In the genomic region with DNA sequence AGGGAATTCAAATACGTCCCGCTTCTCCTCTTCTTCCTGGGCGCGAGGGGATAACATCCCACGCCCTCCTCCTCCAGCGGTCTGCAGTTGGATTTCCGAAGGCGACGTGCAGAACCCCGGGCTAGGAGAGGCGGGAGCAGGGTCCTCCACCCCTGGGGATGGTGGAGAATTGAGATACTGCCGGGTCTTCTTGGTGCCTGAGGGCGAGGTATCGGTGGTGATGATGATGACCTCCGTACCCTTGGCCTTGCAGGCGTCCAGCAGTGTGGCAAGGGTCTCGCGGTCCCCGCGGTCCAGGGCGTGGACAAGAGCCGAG, we compare ENCODE assay signal across 8 cellular contexts. TPM values are rescaled to one million over a fixed set of nuclear protein-coding genes. Genes with fewer than 3 reads are reported as not detected.
A peak's percentile ranks its signal among the peaks of the same experiment; 100 is the strongest.
DNase-seq lines count a peak whose midpoint lies in the region; ATAC-seq and TF ChIP-seq lines count a peak whose summit lies in the region.

No MANE protein-coding gene starts in this region.

- WGBS in right lobe of liver (ENCODE audit: insufficient coverage, low coverage, low lambda C conversion rate, missing lambda C conversion rate), result 0% methylated on average over 3 of the region's 22 CpGs

- H3K4me1 ChIP-seq in right lobe of liver, result peaks cover 0 to 45% (median 11%) of the 10 kb centered on the region in 4 donors
- H3K4me1 ChIP-seq in thoracic aorta (ENCODE audit: control insufficient read depth in 1 of 2, low read depth in 2 of 2), result peaks cover 28 to 49% of the 10 kb centered on the region in 2 donors

- H3K36me3 ChIP-seq in right lobe of liver (no peaks in the 10 kb centered on the region), thoracic aorta (no peaks in the 10 kb centered on the region)

- in situ Hi-C loops in astrocyte of the cerebellum (cut with HindIII; ENCODE audit: low sequenced_read_pairs), result no loop called here

- TF ChIP-seq POLR2A in right lobe of liver (IDR thresholded peaks at IDR 0.05), result no peak

- no peaks in the 10 kb centered on the region for H3K9me3 ChIP-seq in right lobe of liver
- H3K9me3 ChIP-seq in thoracic aorta, result no peaks in the 10 kb centered on the region

- peak overlapping the region; percentile 86 for H3K4me3 Mint-ChIP-seq in activated CD4-positive, alpha-beta T cell treated with anti-CD3 and anti-CD28 coated beads, Interleukin-2, amount 10 ng/mL, durations not matched to agents 7 days and 5 days

- H3K36me3 Mint-ChIP-seq in activated CD4-positive, alpha-beta T cell treated with anti-CD3 and anti-CD28 coated beads, Interleukin-2, amount 10 ng/mL, durations not matched to agents 7 days and 5 days (ENCODE audit: low read depth), result no peaks in the 10 kb centered on the region

- CTCF ChIA-PET in activated CD4-positive, alpha-beta T cell treated with anti-CD3 and anti-CD28 coated beads, Interleukin-2, amount 10 ng/mL, durations not matched to agents 7 days and 5 days (lab: Charles Lee), result interaction anchor here (1.4 kb wide), 1 partner anchor 46 kb away, joined by 4 read pairs; no protein-coding TSS in a partner anchor

- ATAC-seq in right lobe of liver (no peak), thoracic aorta (ENCODE audit: insufficient number of reproducible peaks, low FRiP score, low read depth) (no peak)

- H3K27ac Mint-ChIP-seq in activated CD4-positive, alpha-beta T cell treated with anti-CD3 and anti-CD28 coated beads, Interleukin-2, amount 10 ng/mL, durations not matched to agents 7 days and 5 days, result peak overlapping the region; percentile 73

- H3K27ac ChIP-seq in right lobe of liver (peak overlapping the region; percentile 66 to 78 (median 77)), thoracic aorta (peak overlapping the region; percentile 93 to 96)

- DNase-seq in activated CD4-positive, alpha-beta T cell treated with anti-CD3 and anti-CD28 coated beads, Interleukin-2, amount 10 ng/mL, durations not matched to agents 7 days and 5 days, result no peak
- no peak for DNase-seq in activated CD4-positive, alpha-beta T cell treated with anti-CD3 and anti-CD28 coated beads for 4 hours
- DNase-seq in astrocyte of the cerebellum (ENCODE audit: low read depth), result no peak
- DNase-seq in right lobe of liver, result peak in 1 of 3 donors; percentile 62
- DNase-seq in thoracic aorta (ENCODE audit: low spot score), result no peak
- no peak for DNase-seq in NCI-H1105 (lab: John Stamatoyannopoulos, UW)
- DNase-seq in DMS114 treated with DMSO at 0.1 percent for 48 hours (lab: John Stamatoyannopoulos, UW; ENCODE audit: unreplicated experiment), result no peak
- no peak for DNase-seq in GDM1 (lab: John Stamatoyannopoulos, UW)

- H3K4me3 ChIP-seq in astrocyte of the cerebellum (ENCODE audit: low read depth, low read length) (peak overlapping the region; percentile 58), right lobe of liver (peak overlapping the region; percentile 55 to 67 (median 64)), thoracic aorta (peak overlapping the region; percentile 92)

- peaks cover 4% of the 10 kb centered on the region for H3K27me3 Mint-ChIP-seq in activated CD4-positive, alpha-beta T cell treated with anti-CD3 and anti-CD28 coated beads, Interleukin-2, amount 10 ng/mL, durations not matched to agents 7 days and 5 days

- H3K4me1 Mint-ChIP-seq in activated CD4-positive, alpha-beta T cell treated with anti-CD3 and anti-CD28 coated beads, Interleukin-2, amount 10 ng/mL, durations not matched to agents 7 days and 5 days, result peaks cover 70% of the 10 kb centered on the region

- POLR2A ChIA-PET in activated CD4-positive, alpha-beta T cell treated with anti-CD3 and anti-CD28 coated beads, Interleukin-2, amount 10 ng/mL, durations not matched to agents 7 days and 5 days (lab: Charles Lee), result interaction anchor here (1.1 kb wide), 1 partner anchor 496 kb away, joined by 6 read pairs; no protein-coding TSS in a partner anchor

- H3K27me3 ChIP-seq in right lobe of liver (no peaks in the 10 kb centered on the region), thoracic aorta (replicated peaks; ENCODE audit: insufficient read depth) (no peaks in the 10 kb centered on the region)

- intact Hi-C loops in right lobe of liver (cut with DNase I), result no loop called here

- H3K9me3 Mint-ChIP-seq in activated CD4-positive, alpha-beta T cell treated with anti-CD3 and anti-CD28 coated beads, Interleukin-2, amount 10 ng/mL, durations not matched to agents 7 days and 5 days, result no peaks in the 10 kb centered on the region

- TF ChIP-seq CTCF in astrocyte of the cerebellum (IDR thresholded peaks at IDR 0.05; ENCODE audit: low read depth, low read length, missing control alignments) (no peak), right lobe of liver (IDR thresholded peaks at IDR 0.05) (no peak), thoracic aorta (IDR thresholded peaks at IDR 0.05) (no peak)

RNA-seq across cellular contexts. Expression of a gene that starts 3.2 kb away (rescaled TPM):
- total RNA-seq in activated CD4-positive, alpha-beta T cell treated with anti-CD3 and anti-CD28 coated beads, Interleukin-2, amount 10 ng/mL, durations not matched to agents 7 days and 5 days, result 10 to 100 TPM; 49.5 to 57.5 TPM
- 10 to 100 TPM; 10.6 to 11.9 (median 11.0) TPM for total RNA-seq in right lobe of liver
- total RNA-seq in thoracic aorta, result 10 to 100 TPM; 45.4 to 49.5 TPM

RNA-seq across cellular contexts. Expression of a gene that starts 3.3 kb away (rescaled TPM):
- 1 to 10 TPM; 2.0 to 2.2 TPM for total RNA-seq in activated CD4-positive, alpha-beta T cell treated with anti-CD3 and anti-CD28 coated beads, Interleukin-2, amount 10 ng/mL, durations not matched to agents 7 days and 5 days
- total RNA-seq in right lobe of liver (under 1 TPM in 5 of 6 experiments, not detected in 1; 0.14 to 0.88 (median 0.22) TPM), thoracic aorta (1 to 10 TPM; 1.1 TPM)

RNA-seq across cellular contexts. Expression of a gene that starts 3.4 kb away (rescaled TPM):
- total RNA-seq in activated CD4-positive, alpha-beta T cell treated with anti-CD3 and anti-CD28 coated beads, Interleukin-2, amount 10 ng/mL, durations not matched to agents 7 days and 5 days, result 10 to 100 TPM; 27.3 to 29.2 TPM
- total RNA-seq in right lobe of liver, result 10 to 100 TPM in 4 of 6 experiments, 1 to 10 TPM in 2; 8.4 to 14.3 (median 11.9) TPM
- total RNA-seq in thoracic aorta, result 10 to 100 TPM; 16.9 TPM

RNA-seq across cellular contexts. Expression of a gene that starts 33.8 kb away (rescaled TPM):
- 100 to 1,000 TPM; 175 to 188 TPM for total RNA-seq in activated CD4-positive, alpha-beta T cell treated with anti-CD3 and anti-CD28 coated beads, Interleukin-2, amount 10 ng/mL, durations not matched to agents 7 days and 5 days
- 10 to 100 TPM; 41.1 to 68.4 (median 56.3) TPM for total RNA-seq in right lobe of liver
- total RNA-seq in thoracic aorta, result 100 to 1,000 TPM in 1 of 2 donors, 10 to 100 TPM in 1; 37.8 to 151 TPM

RNA-seq across cellular contexts. Expression of a gene that starts 35.3 kb away (rescaled TPM):
- 100 to 1,000 TPM; 240 to 262 TPM for total RNA-seq in activated CD4-positive, alpha-beta T cell treated with anti-CD3 and anti-CD28 coated beads, Interleukin-2, amount 10 ng/mL, durations not matched to agents 7 days and 5 days
- 100 to 1,000 TPM in 3 of 6 experiments, 10 to 100 TPM in 3; 56.3 to 398 (median 134) TPM for total RNA-seq in right lobe of liver
- total RNA-seq in thoracic aorta, result 100 to 1,000 TPM; 423 to 622 TPM
